Comparison of ENCODE assay signal across 8 cellular contexts in the genomic region with DNA sequence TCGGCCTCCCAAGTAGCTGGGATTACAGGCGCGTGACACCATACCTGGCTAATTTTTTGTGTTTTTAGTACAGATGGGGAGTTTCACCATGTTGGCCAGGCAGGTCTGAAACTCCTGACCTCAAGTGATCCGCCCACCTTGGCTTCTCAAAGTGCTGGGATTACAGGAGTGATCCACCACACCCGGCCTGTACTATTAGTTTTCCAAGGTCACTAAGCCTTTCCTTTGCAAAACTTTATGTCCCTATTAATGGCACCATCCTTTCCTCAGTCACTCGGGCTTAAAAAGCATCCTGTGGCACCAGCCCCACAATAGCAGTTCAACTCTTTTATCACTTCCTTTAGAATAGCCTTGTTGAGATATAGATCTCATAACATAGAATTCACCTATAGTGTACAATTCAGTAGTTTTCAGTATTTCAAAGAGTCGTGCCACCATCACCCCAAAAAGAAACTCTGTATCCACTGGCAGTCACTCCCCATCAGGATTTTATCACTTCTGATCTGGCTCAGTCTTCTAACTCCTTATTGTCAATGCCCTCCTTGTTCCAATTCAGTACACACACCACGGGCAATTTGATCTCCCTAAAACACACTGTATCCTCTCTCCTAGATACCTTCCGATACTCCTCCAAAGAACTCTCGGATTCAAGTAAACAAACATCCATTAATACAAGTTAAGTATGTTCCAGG. TPM values are rescaled to one million over a fixed set of nuclear protein-coding genes. Genes with fewer than 3 reads are reported as not detected.
DNase-seq lines count a peak whose midpoint lies in the region; ATAC-seq and TF ChIP-seq lines count a peak whose summit lies in the region.

No MANE protein-coding gene starts in this region.

- H4K20me1 ChIP-seq in PC-3 (ENCODE audit: low read length): 0 out of 2 replicates have a peak, but pooled peaks cover 3% of the 10 kb centered on the region

- peaks cover 4% of the 10 kb centered on the region for H3F3A ChIP-seq in PC-3 (ENCODE audit: low read length, unreplicated experiment)

- POLR2A ChIA-PET in PC-3 (lab: Charles Lee; ENCODE audit: unreplicated experiment): no interaction called here

- no peaks in the 10 kb centered on the region for H3K36me3 ChIP-seq in PC-3 (ENCODE audit: low read depth, low read length)
- no peaks in the 10 kb centered on the region for H3K36me3 ChIP-seq in rectal smooth muscle tissue (ENCODE audit: control insufficient read depth, insufficient read depth, low read length)

- peak overlapping the region; percentile 73 for H3K4me3 ChIP-seq in GM12875 (ENCODE audit: low read depth, low read length)
- H3K4me3 ChIP-seq in PC-3 (ENCODE audit: low read length): peak overlapping the region; percentile 91
- H3K4me3 ChIP-seq in epithelial cell of proximal tubule (ENCODE audit: low read depth, low read length): peak overlapping the region; percentile 87
- H3K4me3 ChIP-seq in rectal smooth muscle tissue (ENCODE audit: low read length): peak overlapping the region; percentile 86

- H3K9ac ChIP-seq in PC-3 (ENCODE audit: low read length): peak overlapping the region; percentile 98
- peak overlapping the region; percentile 81 for H3K9ac ChIP-seq in rectal smooth muscle tissue (ENCODE audit: low read length)

- CTCF ChIA-PET in PC-3 (lab: Charles Lee): no interaction called here

- intact Hi-C loops in PC-3 (cut with micrococcal nuclease): loop anchor here (2.0 kb wide), 2 partner anchors 35 to 69 kb away; no protein-coding TSS in a partner anchor

- peaks cover 34% of the 10 kb centered on the region for H3K79me2 ChIP-seq in PC-3 (ENCODE audit: low read length)

- no TSS peak for BruUV-seq in PC-3 (replicated peaks; lab: Mats Ljungman, UMichigan)

- H3K27ac ChIP-seq in PC-3 (ENCODE audit: low read length): peak overlapping the region; percentile 93
- peak overlapping the region; percentile 94 for H3K27ac ChIP-seq in rectal smooth muscle tissue (ENCODE audit: low read depth, low read length)

- no peak for TF ChIP-seq CTCF in GM12875 (IDR thresholded peaks at IDR 0.05; ENCODE audit: borderline replicate concordance, insufficient read depth, low read depth, low read length)
- no peak for TF ChIP-seq CTCF in PC-3 (conservative IDR thresholded peaks at IDR 0.05; ENCODE audit: low read depth, low read length)
- TF ChIP-seq CTCF in epithelial cell of proximal tubule (conservative IDR thresholded peaks at IDR 0.05; ENCODE audit: low read depth, low read length): no peak

- no peaks in the 10 kb centered on the region for H3K27me3 ChIP-seq in PC-3 (ENCODE audit: low read length)
- no peaks in the 10 kb centered on the region for H3K27me3 ChIP-seq in rectal smooth muscle tissue (ENCODE audit: control insufficient read depth, insufficient read depth, low read length)

- no peak for ATAC-seq in PC-3
- ATAC-seq in HG02623 (IDR thresholded peaks at IDR 0.05; ENCODE audit: unreplicated experiment): no peak

- H3K4me2 ChIP-seq in PC-3 (ENCODE audit: low read length): peak overlapping the region; percentile 90

- peaks cover 30% of the 10 kb centered on the region for H3K4me1 ChIP-seq in PC-3 (ENCODE audit: insufficient read depth, low read length)
- H3K4me1 ChIP-seq in rectal smooth muscle tissue (ENCODE audit: control insufficient read depth, insufficient read depth, low read length): peaks cover 12% of the 10 kb centered on the region

- no peak for DNase-seq in PC-3
- DNase-seq in epithelial cell of proximal tubule (ENCODE audit: low read depth): no peak
- DNase-seq in SW480 (ENCODE audit: low spot score): no peak
- DNase-seq in stimulated activated CD4-positive, alpha-beta T cell treated with anti-CD3 and anti-CD28 coated beads, Interleukin-4, amount 100 ng/mL, for 24 hours: no peak
- no peak for DNase-seq in ecto neural progenitor cell (ENCODE audit: low spot score)

- peak overlapping the region; percentile 81 for H2AFZ ChIP-seq in PC-3 (ENCODE audit: low read length)

- no peaks in the 10 kb centered on the region for H3K9me2 ChIP-seq in PC-3 (replicated peaks; ENCODE audit: low read length)

- no peaks in the 10 kb centered on the region for H3K9me3 ChIP-seq in PC-3 (ENCODE audit: low read length)

RNA-seq across cellular contexts. Expression of a gene that starts 0.9 kb away (rescaled TPM):
- total RNA-seq in PC-3 (2014; rRNA removed) (31.3 TPM in 2 replicates), epithelial cell of proximal tubule (35.3 and 39.9 TPM in 2 replicates)

RNA-seq across cellular contexts. Expression of a gene that starts 9.1 kb away (rescaled TPM):
- total RNA-seq in PC-3 (2014; rRNA removed) (74.6 and 89.9 TPM in 2 replicates), epithelial cell of proximal tubule (101 and 109 TPM in 2 replicates)
